ENCODE assay signal across 9 cellular contexts in the genomic region with DNA sequence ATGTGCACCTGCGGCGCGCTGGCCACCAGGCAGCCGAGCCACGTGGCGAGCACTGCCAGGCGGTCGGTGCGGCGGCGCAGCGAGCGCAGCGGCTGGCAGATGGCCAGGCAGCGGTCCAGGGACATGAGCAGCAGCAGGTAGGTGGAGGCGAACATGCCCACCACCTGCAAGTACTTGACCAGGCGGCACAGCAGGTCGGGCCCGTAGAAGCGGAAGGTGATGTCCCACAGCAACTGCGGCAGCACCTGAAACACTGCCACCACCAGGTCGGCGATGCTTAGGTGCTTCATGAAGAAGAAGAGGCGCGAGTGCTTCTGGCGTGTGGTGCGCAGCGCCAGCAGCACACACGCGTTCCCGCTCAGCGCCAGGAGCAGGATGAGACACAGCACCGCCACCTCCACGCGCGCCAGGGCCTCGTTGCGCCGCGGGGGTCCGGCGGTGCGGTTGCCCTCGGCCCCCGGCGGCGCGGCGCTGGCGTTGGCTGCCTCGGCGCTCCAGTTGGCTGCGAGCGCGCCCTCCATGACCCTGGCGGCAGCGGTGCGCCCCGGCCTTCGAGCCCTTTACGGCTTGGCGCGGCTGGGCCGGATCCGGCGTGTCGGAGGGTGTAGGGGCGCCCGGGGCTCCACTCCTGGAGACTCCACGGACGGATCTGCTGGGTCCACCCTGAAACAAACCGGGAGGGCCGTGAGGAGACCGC. TPM values are rescaled to one million over a fixed set of nuclear protein-coding genes. Genes with fewer than 3 reads are reported as not detected.
A peak's percentile ranks its signal among the peaks of the same experiment; 100 is the strongest.
DNase-seq lines count a peak whose midpoint lies in the region; ATAC-seq and TF ChIP-seq lines count a peak whose summit lies in the region.
"Had no signal": no experiment of that assay in that cellular context is flagged by ENCODE, and none has a peak within 500 bp of the region (broad histone marks: within the 10 kb centered on the region; RNA-seq: fewer than 3 reads in every experiment).

No MANE protein-coding gene starts in this region.

- H3K36me3 Mint-ChIP-seq in memory B cell: no peaks in the 10 kb centered on the region
- H3K36me3 Mint-ChIP-seq in CD8-positive, alpha-beta T cell: no peaks in the 10 kb centered on the region

- H3K4me1 ChIP-seq in HUES64 (ENCODE audit: insufficient read depth, low read length): peaks cover 26% of the 10 kb centered on the region
- no peaks in the 10 kb centered on the region for H3K4me1 ChIP-seq in CD8-positive, alpha-beta T cell (ENCODE audit: insufficient read depth, low read length)

- POLR2A ChIA-PET in CD8-positive, alpha-beta T cell (lab: Charles Lee): no interaction called here

- peak overlapping the region; percentile 33; the same call in 1 of the 2 replicates for H3K9ac ChIP-seq in HUES64 (ENCODE audit: low read depth, low read length)

- intact Hi-C loops in CD8-positive, alpha-beta T cell (cut with DNase I, micrococcal nuclease): no loop called here

- in situ Hi-C loops in brain microvascular endothelial cell (cut with HindIII; ENCODE audit: low pct_ligation_motif_present, low sequenced_read_pairs): no loop called here

- ATAC-seq in GM21390 (IDR thresholded peaks at IDR 0.05; ENCODE audit: unreplicated experiment): peak; percentile 43
- peak; percentile 47 for ATAC-seq in memory B cell (ENCODE audit: low read depth)
- ATAC-seq in CD8-positive, alpha-beta T cell: no peak

- no peaks in the 10 kb centered on the region for H3K9me3 ChIP-seq in HUES64 (ENCODE audit: insufficient read depth, low read depth, low read length)
- no peaks in the 10 kb centered on the region for H3K9me3 ChIP-seq in CD8-positive, alpha-beta T cell (ENCODE audit: low read length)

- DNase-seq in brain microvascular endothelial cell (no peak), memory B cell (ENCODE audit: low spot score in 2 of 2) (no peak), MV-4-11 (lab: John Stamatoyannopoulos, UW) (no peak), hippocampal formation (lab: John Stamatoyannopoulos, UW) (no peak)
- DNase-seq in CD8-positive, alpha-beta T cell: no peak

- CTCF ChIA-PET in CD8-positive, alpha-beta T cell (lab: Charles Lee): interaction anchor here (0.8 to 2.2 kb wide), 2 partner anchors 13 to 195 kb away, joined by 3 to 12 read pairs; no protein-coding TSS in a partner anchor

- peaks cover 10% of the 10 kb centered on the region for H3K4me1 Mint-ChIP-seq in memory B cell
- peaks cover 11% of the 10 kb centered on the region for H3K4me1 Mint-ChIP-seq in CD8-positive, alpha-beta T cell (ENCODE audit: low read depth)

- WGBS in HUES64: 15% methylated on average over 74 of the region's 74 CpGs

- H3K4me3 ChIP-seq in HUES64 (ENCODE audit: low read length): peak overlapping the region; percentile 46
- H3K4me3 ChIP-seq in brain microvascular endothelial cell (ENCODE audit: low read depth, low read length): peak overlapping the region; percentile 60
- H3K4me3 ChIP-seq in CD8-positive, alpha-beta T cell (ENCODE audit: low read depth, low read length): no peak overlapping the region

- peak overlapping the region; percentile 53 for H3K4me3 Mint-ChIP-seq in memory B cell
- no peak overlapping the region for H3K4me3 Mint-ChIP-seq in CD8-positive, alpha-beta T cell

- H3K9me3 Mint-ChIP-seq in memory B cell: no peaks in the 10 kb centered on the region
- no peaks in the 10 kb centered on the region for H3K9me3 Mint-ChIP-seq in CD8-positive, alpha-beta T cell

- H3K27ac ChIP-seq in HUES64 (ENCODE audit: low read depth, low read length): no peak overlapping the region
- no peak overlapping the region for H3K27ac ChIP-seq in brain microvascular endothelial cell
- H3K27ac ChIP-seq in CD8-positive, alpha-beta T cell (ENCODE audit: low read depth, low read length): no peak overlapping the region

- peaks cover 69% of the 10 kb centered on the region for H3K27me3 ChIP-seq in HUES64 (ENCODE audit: insufficient read depth, low read length)
- no peaks in the 10 kb centered on the region for H3K27me3 ChIP-seq in brain microvascular endothelial cell (replicated peaks)
- H3K27me3 ChIP-seq in CD8-positive, alpha-beta T cell (ENCODE audit: insufficient read depth, low read length): no peaks in the 10 kb centered on the region

- H3K36me3 ChIP-seq in HUES64 (ENCODE audit: insufficient read depth, low read length): no peaks in the 10 kb centered on the region
- no peaks in the 10 kb centered on the region for H3K36me3 ChIP-seq in brain microvascular endothelial cell (replicated peaks)
- H3K36me3 ChIP-seq in CD8-positive, alpha-beta T cell (ENCODE audit: insufficient read depth, low read length): no peaks in the 10 kb centered on the region

- no peak overlapping the region for H3K27ac Mint-ChIP-seq in memory B cell
- no peak overlapping the region for H3K27ac Mint-ChIP-seq in CD8-positive, alpha-beta T cell

- TF ChIP-seq CTCF in GM12873 (IDR thresholded peaks at IDR 0.05; ENCODE audit: insufficient read depth, low read depth, low read length, missing control alignments) (peak; percentile 61), brain microvascular endothelial cell (IDR thresholded peaks at IDR 0.05; ENCODE audit: low read depth, low read length, missing control alignments) (peak; percentile 39)
- no peak for TF ChIP-seq CTCF in CD8-positive, alpha-beta T cell (IDR thresholded peaks at IDR 0.05)

- H3K27me3 Mint-ChIP-seq in memory B cell: peaks cover 11% of the 10 kb centered on the region
- peaks cover 28% of the 10 kb centered on the region for H3K27me3 Mint-ChIP-seq in CD8-positive, alpha-beta T cell (ENCODE audit: low read depth)

RNA-seq across cellular contexts. Expression of gene OXTR, which starts 1.6 kb away (rescaled TPM):
- 1.7 TPM for polyA plus RNA-seq in HUES64 (2013, experiment 1 of 2)
- 2.5 TPM for polyA plus RNA-seq in HUES64 (2013, experiment 2 of 2)
- under 1 TPM in 1 of 2 experiments, not detected in 1; 0.22 TPM for total RNA-seq in CD8-positive, alpha-beta T cell

RNA-seq across cellular contexts. Expression of gene CAV3, which starts 34.2 kb away (rescaled TPM):
- polyA plus RNA-seq in HUES64 (2013, experiment 1 of 2): not detected
- not detected for polyA plus RNA-seq in HUES64 (2013, experiment 2 of 2)
- not detected for total RNA-seq in CD8-positive, alpha-beta T cell
- total RNA-seq: T-helper 1 cell treated with Interleukin-12 subunit alpha and Interleukin-12 subunit beta and Interleukin-4 antibody, amounts not matched to agents 30 ng/mL and 1 ng/mL, for 36 hours had no signal
